Comparison of ENCODE assay signal across 18 cellular contexts in the genomic region with DNA sequence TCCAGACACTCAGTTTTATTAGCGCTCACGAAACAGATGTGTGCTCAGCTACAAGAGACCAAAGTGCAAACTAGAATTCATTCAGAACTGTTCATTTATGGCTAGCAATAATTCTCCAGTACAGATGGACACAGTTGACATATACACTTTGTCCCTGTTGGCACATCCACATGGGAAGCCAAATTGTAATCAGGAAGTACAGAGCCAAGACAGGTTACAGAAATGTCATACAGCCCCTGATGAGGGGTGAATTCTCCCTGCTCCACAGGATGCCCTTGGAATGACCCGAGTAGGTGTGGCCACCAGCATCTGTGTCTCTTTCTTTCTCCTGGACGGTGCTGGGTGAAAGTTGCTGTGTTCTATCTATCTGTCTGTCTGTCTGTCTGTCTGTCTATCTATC. TPM values are rescaled to one million over a fixed set of nuclear protein-coding genes. Genes with fewer than 3 reads are reported as not detected.
A peak's percentile ranks its signal among the peaks of the same experiment; 100 is the strongest.
DNase-seq lines count a peak whose midpoint lies in the region; ATAC-seq, FAIRE-seq and TF ChIP-seq lines count a peak whose summit lies in the region.
"Had no signal": no experiment of that assay in that cellular context is flagged by ENCODE, and none has a peak within 500 bp of the region (broad histone marks: within the 10 kb centered on the region; RNA-seq: fewer than 3 reads in every experiment).

No MANE protein-coding gene starts in this region.

- DNase-seq in M059J (ENCODE audit: low read depth) = peak; percentile 50
- no peak for DNase-seq in keratinocyte (ENCODE audit: low read depth, low spot score)
- no peak for DNase-seq in stimulated activated effector memory CD8-positive, alpha-beta T cell treated with anti-CD3 and anti-CD28 coated beads, Interleukin-12 subunit alpha, Interleukin-12 subunit beta, amount 100 ng/mL, for 72 hours (ENCODE audit: low spot score in 2 of 2)
- DNase-seq in osteocyte (ENCODE audit: extremely low spot score, unreplicated experiment) = no peak
- no peak for DNase-seq in occipital lobe (lab: John Stamatoyannopoulos, UW)
- DNase-seq: activated naive CD8-positive, alpha-beta T cell treated with anti-CD3 and anti-CD28 coated beads, Interleukin-2, amount 50 U/mL, for 24 hours; mesendoderm; NCI-H774; thyroid gland had no signal

- ATAC-seq in stimulated activated effector memory CD8-positive, alpha-beta T cell treated with anti-CD3 and anti-CD28 coated beads, Interleukin-12 subunit alpha, Interleukin-12 subunit beta, amount 100 ng/mL, for 72 hours = no peak
- no peak for ATAC-seq in GM21515 (IDR thresholded peaks at IDR 0.05; ENCODE audit: unreplicated experiment)
- no peak for ATAC-seq in GM18868 (IDR thresholded peaks at IDR 0.05; ENCODE audit: unreplicated experiment)
- ATAC-seq: activated naive CD8-positive, alpha-beta T cell treated with anti-CD3 and anti-CD28 coated beads, Interleukin-2, amount 50 U/mL, for 24 hours had no signal

- H3K9me3 Mint-ChIP-seq in stimulated activated effector memory CD8-positive, alpha-beta T cell treated with anti-CD3 and anti-CD28 coated beads, Interleukin-12 subunit alpha, Interleukin-12 subunit beta, amount 100 ng/mL, for 72 hours = no peaks in the 10 kb centered on the region
- no peaks in the 10 kb centered on the region for H3K9me3 Mint-ChIP-seq in osteocyte (ENCODE audit: unreplicated experiment)
- H3K9me3 Mint-ChIP-seq: activated naive CD8-positive, alpha-beta T cell treated with anti-CD3 and anti-CD28 coated beads, Interleukin-2, amount 50 U/mL, for 24 hours; activated T-helper 1 cell treated with anti-CD3 and anti-CD28 coated beads, Interleukin-12 subunit alpha, Interleukin-12 subunit beta, Interleukin-2, Interleukin-4 antibody, amounts not matched to agents 30 ng/mL and 10 ng/mL and 1 ng/mL, durations not matched to agents 14 hours and 24 hours and 36 hours had no signal

- no peaks in the 10 kb centered on the region for H3K27me3 Mint-ChIP-seq in osteocyte (ENCODE audit: unreplicated experiment)
- H3K27me3 Mint-ChIP-seq: activated naive CD8-positive, alpha-beta T cell treated with anti-CD3 and anti-CD28 coated beads, Interleukin-2, amount 50 U/mL, for 24 hours had no signal

- no peak overlapping the region for H2AFZ ChIP-seq in keratinocyte (ENCODE audit: control insufficient read depth, low read length)

- dilution Hi-C loops in keratinocyte (cut with MboI; ENCODE audit: extremely low pct_ligation_motif_present, low sequenced_read_pairs) = no loop called here

- peaks cover 12 to 19% of the 10 kb centered on the region in 2 donors for H3K4me1 ChIP-seq in duodenal mucosa (ENCODE audit: control insufficient read depth in 1 of 2, insufficient read depth in 2 of 2, low read length in 2 of 2)
- peaks cover 47% of the 10 kb centered on the region for H3K4me1 ChIP-seq in keratinocyte (ENCODE audit: control insufficient read depth, extremely low read depth, insufficient read depth, low read length)
- H3K4me1 ChIP-seq: BLaER1, thyroid gland had no signal

- peak overlapping the region; percentile 67 for H3K27ac Mint-ChIP-seq in stimulated activated effector memory CD8-positive, alpha-beta T cell treated with anti-CD3 and anti-CD28 coated beads, Interleukin-12 subunit alpha, Interleukin-12 subunit beta, amount 100 ng/mL, for 72 hours
- no peak overlapping the region for H3K27ac Mint-ChIP-seq in osteocyte (ENCODE audit: unreplicated experiment)
- H3K27ac Mint-ChIP-seq: activated naive CD8-positive, alpha-beta T cell treated with anti-CD3 and anti-CD28 coated beads, Interleukin-2, amount 50 U/mL, for 24 hours; activated T-helper 1 cell treated with anti-CD3 and anti-CD28 coated beads, Interleukin-12 subunit alpha, Interleukin-12 subunit beta, Interleukin-2, Interleukin-4 antibody, amounts not matched to agents 30 ng/mL and 10 ng/mL and 1 ng/mL, durations not matched to agents 14 hours and 24 hours and 36 hours had no signal

- peaks cover 53% of the 10 kb centered on the region for H3K36me3 Mint-ChIP-seq in stimulated activated effector memory CD8-positive, alpha-beta T cell treated with anti-CD3 and anti-CD28 coated beads, Interleukin-12 subunit alpha, Interleukin-12 subunit beta, amount 100 ng/mL, for 72 hours
- H3K36me3 Mint-ChIP-seq in osteocyte (ENCODE audit: unreplicated experiment) = peaks cover 31% of the 10 kb centered on the region

- H4K20me1 ChIP-seq in keratinocyte (ENCODE audit: control insufficient read depth, extremely low read depth, insufficient read depth, low read length) = no peaks in the 10 kb centered on the region

- H3K4me1 Mint-ChIP-seq in stimulated activated effector memory CD8-positive, alpha-beta T cell treated with anti-CD3 and anti-CD28 coated beads, Interleukin-12 subunit alpha, Interleukin-12 subunit beta, amount 100 ng/mL, for 72 hours = peaks cover 8% of the 10 kb centered on the region
- H3K4me1 Mint-ChIP-seq in osteocyte (ENCODE audit: unreplicated experiment) = peaks cover 16% of the 10 kb centered on the region

- peaks cover 22 to 24% of the 10 kb centered on the region in 2 donors for H3K36me3 ChIP-seq in duodenal mucosa (ENCODE audit: control insufficient read depth in 1 of 2, insufficient read depth in 2 of 2, low read length in 2 of 2)
- peaks cover 1 to 11% of the 10 kb centered on the region in 2 experiments for H3K36me3 ChIP-seq in keratinocyte (ENCODE audit: control insufficient read depth in 2 of 2, extremely low read depth in 1 of 2, insufficient read depth in 2 of 2, low read length in 2 of 2)
- H3K36me3 ChIP-seq: thyroid gland had no signal

- peak overlapping the region; percentile 3 for H3K27ac ChIP-seq in duodenal mucosa (ENCODE audit: low read depth, low read length)
- peak overlapping the region; percentile 36 for H3K27ac ChIP-seq in keratinocyte (ENCODE audit: control insufficient read depth, insufficient read depth, low read length)
- H3K27ac ChIP-seq: BLaER1, cardiac muscle cell, neutrophil, thyroid gland, VCaP had no signal

- no peaks in the 10 kb centered on the region for H3K9me1 ChIP-seq in keratinocyte (ENCODE audit: control insufficient read depth, extremely low read depth, insufficient read depth, low read length)

- TF ChIP-seq CTCF in keratinocyte (optimal IDR thresholded peaks at IDR 0.05 in 1 of 3, IDR thresholded peaks at IDR 0.05 in 1 of 3, conservative IDR thresholded peaks at IDR 0.05 in 1 of 3; ENCODE audit: extremely low read depth in 1 of 3, insufficient read depth in 2 of 3, low read length in 3 of 3) (no peak), osteocyte (IDR thresholded peaks at IDR 0.05) (no peak)

- H3K9me3 ChIP-seq in duodenal mucosa (ENCODE audit: control insufficient read depth in 1 of 2, low read length in 2 of 2) = no peaks in the 10 kb centered on the region
- H3K9me3 ChIP-seq in keratinocyte (ENCODE audit: control insufficient read depth, low read depth, low read length) = no peaks in the 10 kb centered on the region
- H3K9me3 ChIP-seq: BLaER1, neutrophil, thyroid gland had no signal

- H3K4me3 ChIP-seq in duodenal mucosa (ENCODE audit: low read depth in 1 of 2, low read length in 2 of 2) (no peak overlapping the region), keratinocyte (ENCODE audit: control insufficient read depth in 2 of 3, extremely low read depth in 1 of 3, insufficient read depth in 2 of 3, low read depth in 1 of 3, low read length in 3 of 3) (no peak overlapping the region)
- H3K4me3 ChIP-seq: BLaER1, cardiac muscle cell, thyroid gland had no signal

- peak overlapping the region; percentile 31 for H3K4me2 ChIP-seq in keratinocyte (ENCODE audit: control insufficient read depth, extremely low read depth, insufficient read depth, low read depth, low read length)
- H3K4me2 ChIP-seq: BLaER1 had no signal

- H3K27me3 ChIP-seq in duodenal mucosa (ENCODE audit: control insufficient read depth in 1 of 2, insufficient read depth in 2 of 2, low read length in 2 of 2) (no peaks in the 10 kb centered on the region), keratinocyte (ENCODE audit: control insufficient read depth, extremely low read depth, insufficient read depth, low read length) (no peaks in the 10 kb centered on the region)
- H3K27me3 ChIP-seq: BLaER1, cardiac muscle cell, neutrophil, thyroid gland had no signal

- no peak overlapping the region for H3K9ac ChIP-seq in duodenal mucosa (ENCODE audit: low read depth in 1 of 2, low read length in 2 of 2)
- no peak overlapping the region for H3K9ac ChIP-seq in keratinocyte (ENCODE audit: control insufficient read depth, extremely low read depth, insufficient read depth, low read length)
- H3K9ac ChIP-seq: BLaER1 had no signal

- no peak overlapping the region for H3K4me3 Mint-ChIP-seq in stimulated activated effector memory CD8-positive, alpha-beta T cell treated with anti-CD3 and anti-CD28 coated beads, Interleukin-12 subunit alpha, Interleukin-12 subunit beta, amount 100 ng/mL, for 72 hours
- no peak overlapping the region for H3K4me3 Mint-ChIP-seq in osteocyte (ENCODE audit: unreplicated experiment)
- H3K4me3 Mint-ChIP-seq: activated naive CD8-positive, alpha-beta T cell treated with anti-CD3 and anti-CD28 coated beads, Interleukin-2, amount 50 U/mL, for 24 hours; activated T-helper 1 cell treated with anti-CD3 and anti-CD28 coated beads, Interleukin-12 subunit alpha, Interleukin-12 subunit beta, Interleukin-2, Interleukin-4 antibody, amounts not matched to agents 30 ng/mL and 10 ng/mL and 1 ng/mL, durations not matched to agents 14 hours and 24 hours and 36 hours had no signal

- H3K79me2 ChIP-seq in keratinocyte (ENCODE audit: control insufficient read depth, insufficient read depth, low read length) = peaks cover 34% of the 10 kb centered on the region

- no peak for FAIRE-seq in keratinocyte (lab: Jason Lieb, UNC)
- FAIRE-seq: endometrium had no signal

RNA-seq across cellular contexts. Expression of a gene that starts 7.6 kb away (rescaled TPM):
- 15.2 and 28.6 TPM in 2 replicates for total RNA-seq in M059J (2014; rRNA removed; shearing (Covaris generic))
- polyA plus RNA-seq in keratinocyte = 9.3 to 12.9 TPM (median 9.8 TPM) in 3 replicates
- polyA plus RNA-seq in keratinocyte (2011; ENCODE audit: low read depth) = 1.7 TPM
- polyA plus RNA-seq in keratinocyte (2011; cell fraction: cytosol; rRNA removed) = 5.5 and 7.4 TPM in 2 replicates
- polyA plus RNA-seq in keratinocyte (2011; cell fraction: nucleus; rRNA removed) = 20.3 and 21.7 TPM in 2 replicates
- polyA plus RNA-seq in keratinocyte (2012; ENCODE audit: low replicate concordance) = 3.9 and 5.7 TPM in 2 replicates
- polyA minus RNA-seq in keratinocyte = 6.8 to 13.3 TPM (median 10.4 TPM) in 3 replicates
- 3.3 TPM for polyA minus RNA-seq in keratinocyte (2011; cell fraction: cytosol; rRNA and poly(A)+ RNA removed)
- polyA minus RNA-seq in keratinocyte (2011; cell fraction: nucleus; rRNA and poly(A)+ RNA removed) = 8.8 and 16.0 TPM in 2 replicates
- total RNA-seq in osteocyte (10.1 and 10.3 TPM in 2 replicates), occipital lobe (12.6 TPM)

RNA-seq across cellular contexts. Expression of a gene that starts 43.5 kb away (rescaled TPM):
- 102 and 121 TPM in 2 replicates for total RNA-seq in M059J (2014; rRNA removed; shearing (Covaris generic))
- polyA plus RNA-seq in keratinocyte = 8.5 to 33.1 TPM (median 32.1 TPM) in 3 replicates
- 1.2 TPM for polyA plus RNA-seq in keratinocyte (2011; ENCODE audit: low read depth)
- 11.3 and 17.1 TPM in 2 replicates for polyA plus RNA-seq in keratinocyte (2011; cell fraction: cytosol; rRNA removed)
- polyA plus RNA-seq in keratinocyte (2011; cell fraction: nucleus; rRNA removed) = 12.3 and 13.2 TPM in 2 replicates
- 0.97 and 19.3 TPM in 2 replicates for polyA plus RNA-seq in keratinocyte (2012; ENCODE audit: low replicate concordance)
- polyA minus RNA-seq in keratinocyte = 5.9 to 26.8 TPM (median 19.0 TPM) in 3 replicates
- 8.1 TPM for polyA minus RNA-seq in keratinocyte (2011; cell fraction: cytosol; rRNA and poly(A)+ RNA removed)
- 5.5 and 6.3 TPM in 2 replicates for polyA minus RNA-seq in keratinocyte (2011; cell fraction: nucleus; rRNA and poly(A)+ RNA removed)
- total RNA-seq in osteocyte (4.6 TPM in 2 replicates), occipital lobe (1.7 TPM)

Comparison
In these comparisons a context has a peak if more than half of its experiments do, and no peak if none do; other contexts are left out.
1. RNA of a gene that starts 43.5 kb away (total RNA-seq): 102 to 121 TPM in M059J; 4.6 TPM in osteocyte and 1.7 TPM in occipital lobe (single experiment); every median in the first group is over 10 times any median in the second.